ENCODE assay signal across 7 cellular contexts in the genomic region with DNA sequence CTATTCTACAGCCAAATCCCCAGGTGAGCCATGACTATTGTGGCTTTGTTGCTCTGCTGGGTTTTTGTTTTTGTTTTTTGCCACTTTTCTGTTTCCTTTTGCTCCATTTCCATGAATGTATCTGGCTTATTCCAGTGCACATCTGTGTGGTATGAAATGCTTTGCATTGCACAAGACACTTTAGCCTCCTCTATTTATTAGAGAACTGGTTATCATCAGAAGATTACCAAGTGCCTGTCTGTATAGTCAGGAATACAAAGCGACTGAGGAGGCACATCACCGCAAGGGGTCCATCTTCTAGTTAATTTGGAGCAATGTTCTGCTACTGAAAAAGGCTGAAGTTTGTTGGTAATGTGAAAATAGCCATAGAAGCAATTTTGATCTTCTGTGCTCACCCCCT.
"Had no signal": no experiment of that assay in that cellular context is flagged by ENCODE, and none has a peak within 500 bp of the region (broad histone marks: within the 10 kb centered on the region; RNA-seq: fewer than 3 reads in every experiment).

No MANE protein-coding gene starts in this region.

- H3K4me3 ChIP-seq: GM23248, HAP-1, K562 had no signal

- DNase-seq: GM23248, GOT3, H7, IMR-90 had no signal

- H2AFZ ChIP-seq: GM23248 had no signal

- H3K27ac ChIP-seq: GM23248 had no signal

- H3K9ac ChIP-seq: GM23248 had no signal

- H3K9me3 ChIP-seq: HAP-1 had no signal

- ATAC-seq: HCT116, K562 had no signal
